8 cellular contexts compared by ENCODE assay signal in the genomic region with DNA sequence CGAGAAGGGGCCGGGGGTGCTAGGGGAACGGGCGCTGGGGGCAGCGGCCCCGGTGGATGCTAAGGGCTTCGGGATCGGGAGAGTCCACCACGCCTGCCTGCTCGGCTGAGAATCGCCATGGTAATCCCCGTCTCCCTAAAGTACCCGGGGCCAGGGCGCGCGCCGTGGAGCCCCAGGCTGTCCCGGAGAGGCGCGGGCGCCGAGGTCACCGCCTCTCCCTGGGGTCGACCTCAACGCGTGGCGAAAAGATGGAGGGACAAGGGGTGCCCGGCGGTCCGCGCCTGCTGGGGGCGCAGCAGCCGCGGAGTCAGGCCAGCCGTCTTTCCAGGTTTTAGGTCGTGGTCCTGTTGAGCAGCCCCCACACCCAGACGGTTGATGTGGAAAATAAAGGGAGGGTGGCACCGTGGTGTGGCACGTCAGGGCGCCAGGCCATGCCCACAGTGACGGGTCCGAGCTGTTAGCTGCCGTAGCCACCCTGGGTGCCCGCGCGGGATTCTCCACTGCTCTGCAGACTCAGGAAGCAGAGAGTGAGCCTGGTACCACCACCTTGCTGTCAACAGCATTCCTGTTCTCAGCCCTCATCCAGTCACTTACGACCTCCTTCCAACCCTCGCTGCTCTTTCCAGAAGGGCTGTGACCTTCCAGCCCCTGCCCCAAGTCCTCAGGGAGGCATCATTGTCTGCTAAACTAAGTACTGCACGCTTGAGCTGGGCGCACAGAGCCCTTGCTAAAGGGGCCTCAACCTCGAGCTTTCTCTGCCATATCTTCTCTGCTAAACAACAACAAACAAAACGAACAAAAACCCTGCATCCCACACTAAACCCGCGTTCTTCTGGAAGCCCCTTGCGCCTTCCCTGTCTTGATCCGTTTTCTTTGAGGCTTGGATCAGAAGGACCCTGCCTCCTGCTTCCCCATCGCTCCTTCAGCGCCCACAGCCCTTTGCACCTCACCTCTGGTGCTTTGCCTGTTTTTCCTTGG. TPM values are rescaled to one million over a fixed set of nuclear protein-coding genes. Genes with fewer than 3 reads are reported as not detected.
DNase-seq lines count a peak whose midpoint lies in the region; ATAC-seq, FAIRE-seq and TF ChIP-seq lines count a peak whose summit lies in the region.

No MANE protein-coding gene starts in this region.

- no peaks in the 10 kb centered on the region for H3K9me3 ChIP-seq in pancreas

- H3K4me3 ChIP-seq in HL-60 (replicated peaks; ENCODE audit: insufficient read depth, low read length) (peak overlapping the region; percentile 64), fibroblast of mammary gland (ENCODE audit: control insufficient read depth, low read depth, low read length) (peak overlapping the region; percentile 41), pancreas (peak overlapping the region; percentile 44 to 69 (median 58))

- 17 to 20% methylated on average over 52 to 58 of the region's 58 CpGs for WGBS in pancreas, 2 donors

- no peaks in the 10 kb centered on the region for H3K36me3 ChIP-seq in pancreas

- in situ Hi-C loops in ACHN (cut with HindIII; ENCODE audit: low pct_ligation_motif_present, low pct_unique_long_range_greater_than_20kb, low sequenced_read_pairs), result no loop called here

- peak; percentile 33 to 53 (median 42) for ATAC-seq in pancreas

- peaks cover 5% of the 10 kb centered on the region for H3K27me3 ChIP-seq in HL-60 (ENCODE audit: insufficient read depth, poor library complexity, severe bottlenecking)
- H3K27me3 ChIP-seq in pancreas, result no peaks in the 10 kb centered on the region

- no peak for FAIRE-seq in pancreas (lab: Jason Lieb, UNC)

- no peak for TF ChIP-seq CTCF in HL-60 (IDR thresholded peaks at IDR 0.05; ENCODE audit: insufficient read depth, low read length)
- no peak for TF ChIP-seq CTCF in fibroblast of mammary gland (conservative IDR thresholded peaks at IDR 0.05; ENCODE audit: control insufficient read depth, insufficient read depth, low read depth, low read length)
- TF ChIP-seq CTCF in pancreas (IDR thresholded peaks at IDR 0.05), result no peak

- H3K4me1 ChIP-seq in pancreas, result peaks cover 0 to 3% (median 0%) of the 10 kb centered on the region in 3 donors

- intact Hi-C loops in pancreas (cut with DNase I), result no loop called here

- H3K27ac ChIP-seq in HL-60 (replicated peaks), result no peak overlapping the region
- no peak overlapping the region for H3K27ac ChIP-seq in pancreas

- peak; percentile 29 for DNase-seq in DMS79 treated with DMSO at 0.1 percent for 48 hours (lab: John Stamatoyannopoulos, UW)
- DNase-seq in DMS79 (lab: John Stamatoyannopoulos, UW), result no peak
- no peak for DNase-seq in HL-60 (ENCODE audit: low read depth in 1 of 2, low spot score in 1 of 2)
- DNase-seq in activated CD8-positive, alpha-beta memory T cell treated with anti-CD3 and anti-CD28 coated beads for 24 hours, result peak; percentile 77
- no peak for DNase-seq in fibroblast of mammary gland (ENCODE audit: low read depth)
- DNase-seq in pancreas, result peak in 3 of 6 donors; percentile 4 to 66 (median 57)
- DNase-seq in ACHN, result no peak
- DNase-seq in NCI-H446 (lab: John Stamatoyannopoulos, UW), result no peak

RNA-seq across cellular contexts. Expression of a gene that starts 0.7 kb away (rescaled TPM):
- total RNA-seq in pancreas, result 1 to 10 TPM in 2 of 6 donors, under 1 TPM in 4; 0.46 to 1.9 (median 0.89) TPM
- 1 to 10 TPM; 1.1 to 4.5 TPM for polyA plus RNA-seq in pancreas

Comparison
In these comparisons a context has a peak if more than half of its experiments do, and no peak if none do; other contexts are left out.
1. DNase-seq: peak in DMS79 treated with DMSO at 0.1 percent for 48 hours (single experiment) and activated CD8-positive, alpha-beta memory T cell treated with anti-CD3 and anti-CD28 coated beads for 24 hours (single experiment); none in DMS79 (single experiment), HL-60 (0 of 2), fibroblast of mammary gland (single experiment), ACHN (single experiment) and NCI-H446 (0 of 2).
2. Peak in every context shown above with its lines, with median percentiles within 50 percentile points of each other: H3K4me3 ChIP-seq.